18 cellular contexts compared by ENCODE assay signal in genomic region chr2:118859157-118859770, GRCh38. TPM values are rescaled to one million over a fixed set of nuclear protein-coding genes. Genes with fewer than 3 reads are reported as not detected.
"Had no signal": no experiment of that assay in that cellular context is flagged by ENCODE, and none has a peak within 500 bp of the region (broad histone marks: within the 10 kb centered on the region; RNA-seq: fewer than 3 reads in every experiment).

No MANE protein-coding gene starts in this region.

- H3K36me3 ChIP-seq: colonic mucosa, tibial artery, uterus had no signal

- H3K9me3 Mint-ChIP-seq: activated CD4-positive, alpha-beta memory T cell treated with anti-CD3 and anti-CD28 coated beads for 36 hours; memory B cell; naive thymus-derived CD8-positive, alpha-beta T cell; T-helper 2 cell treated with Interferon-gamma antibody and Interleukin-4, amounts not matched to agents 5 μg/mL and 100 μg/mL, for 36 hours had no signal

- H3K27ac Mint-ChIP-seq: activated CD4-positive, alpha-beta memory T cell treated with anti-CD3 and anti-CD28 coated beads for 36 hours; activated CD4-positive, alpha-beta T cell treated with anti-CD3 and anti-CD28 coated beads for 36 hours; memory B cell; T-helper 2 cell treated with Interferon-gamma antibody and Interleukin-4, amounts not matched to agents 5 μg/mL and 100 μg/mL, for 36 hours had no signal

- H3K27ac ChIP-seq: body of pancreas, colonic mucosa, tibial artery, uterus had no signal

- ATAC-seq: activated CD4-positive, alpha-beta T cell treated with anti-CD3 and anti-CD28 coated beads for 36 hours; body of pancreas; naive thymus-derived CD8-positive, alpha-beta T cell; stimulated activated naive CD8-positive, alpha-beta T cell treated with anti-CD3 and anti-CD28 coated beads, Interleukin-15, Interleukin-2, amounts not matched to agents 100 U/mL and 50 U/mL, for 24 hours had no signal

- H3K36me3 Mint-ChIP-seq: activated CD4-positive, alpha-beta memory T cell treated with anti-CD3 and anti-CD28 coated beads for 36 hours; memory B cell; naive thymus-derived CD8-positive, alpha-beta T cell had no signal

- H3K9me3 ChIP-seq: body of pancreas, colonic mucosa, tibial artery, uterus had no signal

- H3K4me3 Mint-ChIP-seq: activated CD4-positive, alpha-beta memory T cell treated with anti-CD3 and anti-CD28 coated beads for 36 hours; activated CD4-positive, alpha-beta T cell treated with anti-CD3 and anti-CD28 coated beads for 36 hours; memory B cell; naive thymus-derived CD8-positive, alpha-beta T cell; T-helper 2 cell treated with Interferon-gamma antibody and Interleukin-4, amounts not matched to agents 5 μg/mL and 100 μg/mL, for 36 hours had no signal

- H3K4me3 ChIP-seq: body of pancreas, colonic mucosa, tibial artery, uterus had no signal

- DNase-seq: activated CD4-positive, alpha-beta memory T cell treated with anti-CD3 and anti-CD28 coated beads for 36 hours; activated CD4-positive, alpha-beta T cell treated with anti-CD3 and anti-CD28 coated beads for 36 hours; activated naive CD4-positive, alpha-beta T cell treated with Interleukin-2 at 50 U/mL for 16 hours; body of pancreas; colonic mucosa; naive thymus-derived CD8-positive, alpha-beta T cell; nucleus accumbens; stimulated activated CD4-positive, alpha-beta T cell treated with anti-CD3 and anti-CD28 coated beads, Interleukin-12 subunit alpha, Interleukin-12 subunit beta, amount 100 ng/mL, for 4 hours; stimulated activated CD4-positive, alpha-beta T cell treated with anti-CD3 and anti-CD28 coated beads, Interleukin-1b, Interleukin-23, amount 100 ng/mL, for 48 hours; stimulated activated naive CD8-positive, alpha-beta T cell treated with anti-CD3 and anti-CD28 coated beads, Interleukin-15, Interleukin-2, amounts not matched to agents 100 U/mL and 50 U/mL, for 24 hours; substantia nigra; tibial artery; uterus had no signal

RNA-seq across cellular contexts. Expression of gene EN1, which starts 11.8 kb away (rescaled TPM):
- total RNA-seq: activated CD4-positive, alpha-beta memory T cell treated with anti-CD3 and anti-CD28 coated beads for 36 hours; activated CD4-positive, alpha-beta T cell treated with anti-CD3 and anti-CD28 coated beads for 36 hours; body of pancreas; colonic mucosa; frontal cortex; liver; naive thymus-derived CD8-positive, alpha-beta T cell; uterus had no signal
- polyA plus RNA-seq: esophagus; liver; naive thymus-derived CD8-positive, alpha-beta T cell had no signal
